In genomic region chr5:163448491-163448890, GRCh38 we compare ENCODE assay signal across 22 cellular contexts. TPM values are rescaled to one million over a fixed set of nuclear protein-coding genes. Genes with fewer than 3 reads are reported as not detected.
DNase-seq lines count a peak whose midpoint lies in the region; ATAC-seq, FAIRE-seq and TF ChIP-seq lines count a peak whose summit lies in the region.
"Had no signal": no experiment of that assay in that cellular context is flagged by ENCODE, and none has a peak within 500 bp of the region (broad histone marks: within the 10 kb centered on the region; RNA-seq: fewer than 3 reads in every experiment).

No MANE protein-coding gene starts in this region.

- POLR2A ChIA-PET in IMR-90 (lab: Charles Lee; ENCODE audit: unreplicated experiment) = no interaction called here

- peaks cover 9% of the 10 kb centered on the region for H3K4me1 Mint-ChIP-seq in T-helper 1 cell treated with Interleukin-12 subunit alpha and Interleukin-12 subunit beta and Interleukin-4 antibody, amounts not matched to agents 30 μg/mL and 1 μg/mL, for 36 hours (ENCODE audit: low read depth)
- peaks cover 4% of the 10 kb centered on the region for H3K4me1 Mint-ChIP-seq in endodermal cell

- in situ Hi-C loops in IMR-90 (cut with MboI; ENCODE audit: low sequenced_read_pairs) = no loop called here
- in situ Hi-C loops in HAP-1 (cut with MboI; ENCODE audit: low sequenced_read_pairs) = no loop called here

- H3K9me1 ChIP-seq in IMR-90 (ENCODE audit: insufficient read depth, low read length) = no peaks in the 10 kb centered on the region

- no peak overlapping the region for H3K14ac ChIP-seq in IMR-90 (replicated peaks; ENCODE audit: low read depth, low read length)

- TF ChIP-seq CTCF in IMR-90 (conservative IDR thresholded peaks at IDR 0.05; ENCODE audit: low read depth, low read length) (no peak), endodermal cell (conservative IDR thresholded peaks at IDR 0.05) (no peak), vagina (IDR thresholded peaks at IDR 0.05) (no peak)

- H3K9ac ChIP-seq in IMR-90 (ENCODE audit: low read depth, low read length) = no peak overlapping the region
- H3K9ac ChIP-seq in endodermal cell (ENCODE audit: extremely low read depth, low read length, poor library complexity, severe bottlenecking) = no peak overlapping the region

- no peaks in the 10 kb centered on the region for H3K4me1 ChIP-seq in IMR-90 (ENCODE audit: control insufficient read depth, insufficient read depth, low read length)
- H3K4me1 ChIP-seq in endodermal cell (ENCODE audit: control insufficient read depth, insufficient read depth, low read length) = peaks cover 2% of the 10 kb centered on the region
- peaks cover 7% of the 10 kb centered on the region for H3K4me1 ChIP-seq in HAP-1
- no peaks in the 10 kb centered on the region for H3K4me1 ChIP-seq in vagina

- H2AFZ ChIP-seq in IMR-90 (replicated peaks; ENCODE audit: low read length, poor library complexity) = no peak overlapping the region

- no peak overlapping the region for H3K23ac ChIP-seq in IMR-90 (ENCODE audit: low read depth, low read length)

- no peak overlapping the region for H3K27ac ChIP-seq in IMR-90 (ENCODE audit: insufficient read depth, low read length)
- no peak overlapping the region for H3K27ac ChIP-seq in endodermal cell (ENCODE audit: low read depth, low read length)
- no peak overlapping the region for H3K27ac ChIP-seq in vagina
- H3K27ac ChIP-seq: 22Rv1 had no signal

- H3K4me3 ChIP-seq in IMR-90 (ENCODE audit: insufficient read depth, low read depth, low read length) = no peak overlapping the region
- no peak overlapping the region for H3K4me3 ChIP-seq in endodermal cell (ENCODE audit: low read length)
- H3K4me3 ChIP-seq in HAP-1 = no peak overlapping the region
- H3K4me3 ChIP-seq in vagina = no peak overlapping the region

- H3K4me2 ChIP-seq in IMR-90 (ENCODE audit: low read depth, low read length) = no peak overlapping the region

- no peak overlapping the region for H2BK20ac ChIP-seq in IMR-90 (ENCODE audit: low read depth, low read length)

- peak; percentile 14 for FAIRE-seq in A204.1 (lab: Jason Lieb, UNC)
- FAIRE-seq: HTR-8/SVneo had no signal

- no TSS peak for BruUV-seq in IMR-90 (replicated peaks; lab: Mats Ljungman, UMichigan)

- H3K9me3 ChIP-seq in IMR-90 (ENCODE audit: control insufficient read depth, insufficient read depth, low read length) = no peaks in the 10 kb centered on the region
- H3K9me3 ChIP-seq in endodermal cell (ENCODE audit: control insufficient read depth, low read length) = no peaks in the 10 kb centered on the region
- H3K9me3 ChIP-seq in HAP-1 = no peaks in the 10 kb centered on the region; the same call in 1 of the 2 replicates
- no peaks in the 10 kb centered on the region for H3K9me3 ChIP-seq in vagina

- H2BK5ac ChIP-seq in IMR-90 (ENCODE audit: low read depth, low read length, poor library complexity, severe bottlenecking) = no peak overlapping the region

- no peak overlapping the region for H2BK120ac ChIP-seq in IMR-90 (ENCODE audit: low read depth, low read length)

- ATAC-seq in IMR-90 (ENCODE audit: low read depth) = no peak

- H3K56ac ChIP-seq in IMR-90 (ENCODE audit: extremely low read depth, insufficient read depth, low read length) = no peak overlapping the region

- CTCF ChIA-PET in IMR-90 (lab: Yijun Ruan, JAX) = no interaction called here

- H3K18ac ChIP-seq in IMR-90 (ENCODE audit: low read depth, low read length) = no peak overlapping the region

- DNase-seq in T-helper 1 cell (no peak), IMR-90 (no peak), endodermal cell (no peak), NCI-H146 treated with DMSO at 0.1 percent for 48 hours (lab: John Stamatoyannopoulos, UW; ENCODE audit: unreplicated experiment) (no peak), HAP-1 (ENCODE audit: low spot score in 2 of 2) (no peak), vagina (ENCODE audit: extremely low spot score in 2 of 2) (no peak)
- DNase-seq: AML-193, C1 segment of cervical spinal cord, DMS53, H7, Karpas-422, NCI-H1694 treated with DMSO at 0.1 percent for 48 hours, NCI-H2081 treated with DMSO at 0.1 percent for 48 hours, NCI-H446, NCI-H526 treated with DMSO at 0.1 percent for 48 hours, RPMI8226, SHP77 had no signal

- H3K27me3 Mint-ChIP-seq in T-helper 1 cell treated with Interleukin-12 subunit alpha and Interleukin-12 subunit beta and Interleukin-4 antibody, amounts not matched to agents 30 μg/mL and 1 μg/mL, for 36 hours (ENCODE audit: low read depth) = no peaks in the 10 kb centered on the region
- H3K27me3 Mint-ChIP-seq in endodermal cell (ENCODE audit: insufficient read depth) = no peaks in the 10 kb centered on the region
- H3K27me3 Mint-ChIP-seq: IgD-negative memory B cell had no signal

- H4K8ac ChIP-seq in IMR-90 (ENCODE audit: low read depth in 2 of 2, low read length in 2 of 2) = no peak overlapping the region

- no peak for TF ChIP-seq RAD21 in IMR-90 (IDR thresholded peaks at IDR 0.05; ENCODE audit: low read length)

- no peaks in the 10 kb centered on the region for H4K20me1 ChIP-seq in IMR-90 (ENCODE audit: insufficient read depth, low read length)

- H3K27ac Mint-ChIP-seq in T-helper 1 cell treated with Interleukin-12 subunit alpha and Interleukin-12 subunit beta and Interleukin-4 antibody, amounts not matched to agents 30 μg/mL and 1 μg/mL, for 36 hours = peak overlapping the region; percentile 7
- peak overlapping the region; percentile 27 for H3K27ac Mint-ChIP-seq in endodermal cell
- H3K27ac Mint-ChIP-seq: IgD-negative memory B cell had no signal

- no peak overlapping the region for H3K4ac ChIP-seq in IMR-90 (ENCODE audit: low read depth, low read length)

- no peaks in the 10 kb centered on the region for H3K27me3 ChIP-seq in IMR-90 (ENCODE audit: control insufficient read depth, insufficient read depth, low read length)
- no peaks in the 10 kb centered on the region for H3K27me3 ChIP-seq in endodermal cell (ENCODE audit: control insufficient read depth, insufficient read depth, low read length, poor library complexity, severe bottlenecking)
- H3K27me3 ChIP-seq in HAP-1 (ENCODE audit: low read depth) = no peaks in the 10 kb centered on the region
- no peaks in the 10 kb centered on the region for H3K27me3 ChIP-seq in vagina

- H3K36me3 Mint-ChIP-seq in T-helper 1 cell treated with Interleukin-12 subunit alpha and Interleukin-12 subunit beta and Interleukin-4 antibody, amounts not matched to agents 30 μg/mL and 1 μg/mL, for 36 hours (ENCODE audit: low read depth) = peaks cover 44% of the 10 kb centered on the region
- peaks cover 73% of the 10 kb centered on the region for H3K36me3 Mint-ChIP-seq in endodermal cell (ENCODE audit: low read depth)
- H3K36me3 Mint-ChIP-seq: IgD-negative memory B cell had no signal

- H3K79me1 ChIP-seq in IMR-90 (ENCODE audit: low read depth in 1 of 2, low read length in 2 of 2) = peaks cover 5 to 12% of the 10 kb centered on the region in 2 experiments; a peak in 3 of 4 replicates

- dilution Hi-C loops in IMR-90 (cut with HindIII; ENCODE audit: low sequenced_read_pairs, unreplicated experiment) = no loop called here

- no peak overlapping the region for H2BK15ac ChIP-seq in IMR-90 (ENCODE audit: low read depth, low read length)

- H4K91ac ChIP-seq in IMR-90 (ENCODE audit: insufficient read depth, low read depth, low read length) = no peak overlapping the region

- H2AK5ac ChIP-seq in IMR-90 (ENCODE audit: low read depth, low read length) = no peak overlapping the region

- intact Hi-C loops in IMR-90 (cut with micrococcal nuclease) = no loop called here
- intact Hi-C loops in vagina (cut with DNase I) = no loop called here

- H4K5ac ChIP-seq in IMR-90 (ENCODE audit: low read depth, low read length) = no peak overlapping the region

- no peak overlapping the region for H3K4me3 Mint-ChIP-seq in T-helper 1 cell treated with Interleukin-12 subunit alpha and Interleukin-12 subunit beta and Interleukin-4 antibody, amounts not matched to agents 30 μg/mL and 1 μg/mL, for 36 hours
- no peak overlapping the region for H3K4me3 Mint-ChIP-seq in endodermal cell
- H3K4me3 Mint-ChIP-seq: IgD-negative memory B cell had no signal

- no peaks in the 10 kb centered on the region for H3K9me3 Mint-ChIP-seq in T-helper 1 cell treated with Interleukin-12 subunit alpha and Interleukin-12 subunit beta and Interleukin-4 antibody, amounts not matched to agents 30 μg/mL and 1 μg/mL, for 36 hours
- H3K9me3 Mint-ChIP-seq in endodermal cell = no peaks in the 10 kb centered on the region
- H3K9me3 Mint-ChIP-seq: IgD-negative memory B cell had no signal

- no peak overlapping the region for H2AK9ac ChIP-seq in IMR-90 (replicated peaks; ENCODE audit: low read depth, low read length, poor library complexity)

- TF ChIP-seq POLR2A in IMR-90 (IDR thresholded peaks at IDR 0.05; ENCODE audit: low read depth, low read length) (no peak), vagina (IDR thresholded peaks at IDR 0.05) (no peak)

- H3K36me3 ChIP-seq in IMR-90 (ENCODE audit: control insufficient read depth, insufficient read depth, low read length) = peaks cover 32% of the 10 kb centered on the region
- peaks cover 79% of the 10 kb centered on the region for H3K36me3 ChIP-seq in endodermal cell (ENCODE audit: control insufficient read depth, insufficient read depth, low read length)
- peaks cover 65% of the 10 kb centered on the region for H3K36me3 ChIP-seq in HAP-1 (replicated peaks)
- H3K36me3 ChIP-seq in vagina = peaks cover 0 to 38% of the 10 kb centered on the region in 2 donors

RNA-seq across cellular contexts. Expression of gene CCNG1, which starts 11.1 kb away (rescaled TPM):
- total RNA-seq in IMR-90 (2012; rRNA removed) (380 and 382 TPM in 2 replicates), endodermal cell (100 to 1,000 TPM; 542 to 622 TPM), vagina (53.0 TPM)
- polyA plus RNA-seq in IMR-90 (2012; rRNA removed) = 56.2 and 72.0 TPM in 2 replicates
- polyA plus RNA-seq in IMR-90 (2012; cell fraction: cytosol; rRNA removed) = 24.9 and 31.6 TPM in 2 replicates
- polyA plus RNA-seq in IMR-90 (2012; cell fraction: nucleus; rRNA removed; ENCODE audit: low replicate concordance) = 21.8 and 55.4 TPM in 2 replicates
- 392 TPM for polyA plus RNA-seq in endodermal cell (2013, experiment 1 of 2)
- 415 TPM for polyA plus RNA-seq in endodermal cell (2013, experiment 2 of 2)

RNA-seq across cellular contexts. Expression of gene NUDCD2, which starts 11.4 kb away (rescaled TPM):
- total RNA-seq in IMR-90 (2012; rRNA removed) = 3.0 and 4.2 TPM in 2 replicates
- polyA plus RNA-seq in IMR-90 (2012; rRNA removed) = 3.1 and 3.5 TPM in 2 replicates
- polyA plus RNA-seq in IMR-90 (2012; cell fraction: cytosol; rRNA removed) = 1.1 TPM in 2 replicates
- 0.58 and 4.5 TPM in 2 replicates for polyA plus RNA-seq in IMR-90 (2012; cell fraction: nucleus; rRNA removed; ENCODE audit: low replicate concordance)
- 10 to 100 TPM; 36.0 to 73.0 TPM for total RNA-seq in endodermal cell
- polyA plus RNA-seq in endodermal cell (2013, experiment 1 of 2) = 46.1 TPM
- polyA plus RNA-seq in endodermal cell (2013, experiment 2 of 2) = 38.6 TPM
- 4.4 TPM for total RNA-seq in vagina

RNA-seq across cellular contexts. Expression of gene HMMR, which starts 11.9 kb away (rescaled TPM):
- total RNA-seq in IMR-90 (2012; rRNA removed) (24.6 and 30.3 TPM in 2 replicates), endodermal cell (10 to 100 TPM; 36.9 to 63.7 TPM), vagina (9.3 TPM)
- polyA plus RNA-seq in IMR-90 (2012; rRNA removed) = 10.6 and 13.0 TPM in 2 replicates
- 0.69 and 1.2 TPM in 2 replicates for polyA plus RNA-seq in IMR-90 (2012; cell fraction: cytosol; rRNA removed)
- 0.32 and 2.6 TPM in 2 replicates for polyA plus RNA-seq in IMR-90 (2012; cell fraction: nucleus; rRNA removed; ENCODE audit: low replicate concordance)
- polyA plus RNA-seq in endodermal cell (2013, experiment 1 of 2) = 63.8 TPM
- 76.6 TPM for polyA plus RNA-seq in endodermal cell (2013, experiment 2 of 2)
- polyA plus RNA-seq: IgD-negative memory B cell had no signal

RNA-seq across cellular contexts. Expression of gene MAT2B, which starts 56.9 kb away (rescaled TPM):
- total RNA-seq in IMR-90 (2012; rRNA removed) = 80.3 and 107 TPM in 2 replicates
- polyA plus RNA-seq in IMR-90 (2012; rRNA removed) = 29.9 and 41.7 TPM in 2 replicates
- 8.1 and 11.3 TPM in 2 replicates for polyA plus RNA-seq in IMR-90 (2012; cell fraction: cytosol; rRNA removed)
- polyA plus RNA-seq in IMR-90 (2012; cell fraction: nucleus; rRNA removed; ENCODE audit: low replicate concordance) = 3.3 and 19.1 TPM in 2 replicates
- total RNA-seq in endodermal cell = 10 to 100 TPM; 45.4 to 47.7 TPM
- polyA plus RNA-seq in endodermal cell (2013, experiment 1 of 2) = 83.1 TPM
- polyA plus RNA-seq in endodermal cell (2013, experiment 2 of 2) = 71.7 TPM
- 38.3 TPM for total RNA-seq in vagina
